Comparison of ENCODE assay signal across 28 cellular contexts in the genomic region with DNA sequence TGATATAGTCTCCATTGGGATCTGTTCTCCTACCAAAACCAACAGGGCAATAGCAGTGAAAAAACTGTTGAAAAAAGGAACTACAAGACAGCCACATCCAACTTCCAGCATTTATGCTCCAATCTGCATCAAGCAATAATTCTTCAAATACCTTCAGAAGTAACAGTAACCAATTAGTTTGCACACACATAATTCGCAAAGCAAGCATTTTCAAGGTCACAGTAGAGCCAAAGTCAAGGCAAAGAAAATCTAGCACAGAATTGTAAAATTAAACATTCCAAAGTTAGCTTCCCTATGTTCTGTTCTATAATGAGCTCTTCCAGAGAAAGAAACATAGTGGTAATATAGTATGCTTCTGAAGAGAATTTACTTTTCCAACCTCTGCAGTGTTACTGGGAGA.
"Had no signal": no experiment of that assay in that cellular context is flagged by ENCODE, and none has a peak within 500 bp of the region (broad histone marks: within the 10 kb centered on the region; RNA-seq: fewer than 3 reads in every experiment).

No MANE protein-coding gene starts in this region.

- H2AFZ ChIP-seq: parathyroid adenoma had no signal

- H3K9me3 ChIP-seq: neutrophil, ovary, psoas muscle, spleen, stomach, thoracic aorta, tibial artery, transverse colon, upper lobe of right lung, uterus had no signal

- H3K79me2 ChIP-seq: parathyroid adenoma had no signal

- H3K4me2 ChIP-seq: smooth muscle cell had no signal

- H3K27me3 ChIP-seq: neutrophil, ovary, spleen, stomach, tibial artery, transverse colon, upper lobe of right lung, uterus had no signal

- DNase-seq: naive B cell; naive thymus-derived CD8-positive, alpha-beta T cell; nephron progenitor cell; nucleus accumbens; ovary; posterior cingulate gyrus; psoas muscle; spleen; stimulated activated CD4-positive, alpha-beta T cell treated with anti-CD3 and anti-CD28 coated beads, Interleukin-12 subunit alpha, Interleukin-12 subunit beta, amount 100 ng/mL, for 4 hours; stimulated activated CD4-positive, alpha-beta T cell treated with anti-CD3 and anti-CD28 coated beads, Interleukin-1b, Interleukin-23, amount 100 ng/mL, for 48 hours; stimulated activated CD4-positive, alpha-beta T cell treated with anti-CD3 and anti-CD28 coated beads, Interleukin-2, amount 100 ng/mL, for 48 hours; stimulated activated CD4-positive, alpha-beta T cell treated with anti-CD3 and anti-CD28 coated beads, Interleukin-4, amount 100 ng/mL, for 24 hours; stimulated activated naive B cell treated with anti-CD40 and anti-IgM and Interleukin-4, amounts not matched to agents 10 μg/mL and 1 μg/mL and 100 μg/mL, for 72 hours; stimulated activated naive CD4-positive, alpha-beta T cell treated with Interleukin-2 at 50 U/mL for 16 hours; stomach; tibial artery; transverse colon; upper lobe of right lung; uterus had no signal

- H3K4me3 ChIP-seq: ovary, psoas muscle, skin epidermis, smooth muscle cell, spleen, stomach, thoracic aorta, tibial artery, transverse colon, upper lobe of right lung, uterus had no signal

- H3K27ac ChIP-seq: neutrophil, ovary, parathyroid adenoma, psoas muscle, skin epidermis, spleen, stomach, thoracic aorta, tibial artery, transverse colon, upper lobe of right lung, uterus had no signal

- H3K36me3 ChIP-seq: neutrophil, ovary, uterus had no signal

- H3K4me1 ChIP-seq: parathyroid adenoma, psoas muscle, spleen, transverse colon, uterus had no signal

- ATAC-seq: naive thymus-derived CD8-positive, alpha-beta T cell; natural killer cell treated with Interleukin-12 subunit alpha and Interleukin-12 subunit beta and Interleukin-15 and Interleukin-18, amount 100 ng/mL, for 72 hours; psoas muscle; right cardiac atrium; sciatic nerve; stimulated activated effector memory CD8-positive, alpha-beta T cell treated with anti-CD3 and anti-CD28 coated beads, Interleukin-12 subunit alpha, Interleukin-12 subunit beta, amount 100 ng/mL, for 72 hours; stimulated activated naive B cell treated with anti-CD40 and anti-IgM and Interleukin-4, amounts not matched to agents 10 μg/mL and 1 μg/mL and 100 μg/mL, for 72 hours; upper lobe of right lung had no signal

- H3K9ac ChIP-seq: parathyroid adenoma had no signal
